Comparison of ENCODE assay signal across 1 cellular context in the genomic region with DNA sequence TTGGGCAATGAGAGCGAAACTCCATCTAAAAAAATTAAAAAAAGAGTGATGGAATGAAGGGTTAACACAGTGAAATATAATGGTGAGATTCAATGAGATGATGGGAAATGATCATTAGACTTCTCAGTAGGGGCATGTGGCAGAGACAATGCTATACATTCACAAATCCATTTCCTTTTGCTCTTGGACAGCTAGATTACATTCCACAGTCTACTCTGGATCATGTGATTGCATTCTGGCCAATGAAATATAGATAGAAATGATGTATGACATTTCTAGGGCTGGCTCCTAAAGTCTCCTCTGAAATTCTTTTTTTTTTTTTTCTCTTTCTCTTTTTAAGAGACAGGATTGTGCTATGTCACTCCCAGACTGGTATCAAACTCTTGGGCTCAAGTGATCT.
TF ChIP-seq lines count a peak whose summit lies in the region.

No MANE protein-coding gene starts in this region.

TF ChIP-seq in HepG2, 621 proteins besides CTCF, POLR2A, EP300 and RAD21:
- TF ChIP-seq BRD4 (CRISPR knock-in tag; IDR thresholded peaks at IDR 0.05), result no peak
- TF ChIP-seq, protein P1, sequence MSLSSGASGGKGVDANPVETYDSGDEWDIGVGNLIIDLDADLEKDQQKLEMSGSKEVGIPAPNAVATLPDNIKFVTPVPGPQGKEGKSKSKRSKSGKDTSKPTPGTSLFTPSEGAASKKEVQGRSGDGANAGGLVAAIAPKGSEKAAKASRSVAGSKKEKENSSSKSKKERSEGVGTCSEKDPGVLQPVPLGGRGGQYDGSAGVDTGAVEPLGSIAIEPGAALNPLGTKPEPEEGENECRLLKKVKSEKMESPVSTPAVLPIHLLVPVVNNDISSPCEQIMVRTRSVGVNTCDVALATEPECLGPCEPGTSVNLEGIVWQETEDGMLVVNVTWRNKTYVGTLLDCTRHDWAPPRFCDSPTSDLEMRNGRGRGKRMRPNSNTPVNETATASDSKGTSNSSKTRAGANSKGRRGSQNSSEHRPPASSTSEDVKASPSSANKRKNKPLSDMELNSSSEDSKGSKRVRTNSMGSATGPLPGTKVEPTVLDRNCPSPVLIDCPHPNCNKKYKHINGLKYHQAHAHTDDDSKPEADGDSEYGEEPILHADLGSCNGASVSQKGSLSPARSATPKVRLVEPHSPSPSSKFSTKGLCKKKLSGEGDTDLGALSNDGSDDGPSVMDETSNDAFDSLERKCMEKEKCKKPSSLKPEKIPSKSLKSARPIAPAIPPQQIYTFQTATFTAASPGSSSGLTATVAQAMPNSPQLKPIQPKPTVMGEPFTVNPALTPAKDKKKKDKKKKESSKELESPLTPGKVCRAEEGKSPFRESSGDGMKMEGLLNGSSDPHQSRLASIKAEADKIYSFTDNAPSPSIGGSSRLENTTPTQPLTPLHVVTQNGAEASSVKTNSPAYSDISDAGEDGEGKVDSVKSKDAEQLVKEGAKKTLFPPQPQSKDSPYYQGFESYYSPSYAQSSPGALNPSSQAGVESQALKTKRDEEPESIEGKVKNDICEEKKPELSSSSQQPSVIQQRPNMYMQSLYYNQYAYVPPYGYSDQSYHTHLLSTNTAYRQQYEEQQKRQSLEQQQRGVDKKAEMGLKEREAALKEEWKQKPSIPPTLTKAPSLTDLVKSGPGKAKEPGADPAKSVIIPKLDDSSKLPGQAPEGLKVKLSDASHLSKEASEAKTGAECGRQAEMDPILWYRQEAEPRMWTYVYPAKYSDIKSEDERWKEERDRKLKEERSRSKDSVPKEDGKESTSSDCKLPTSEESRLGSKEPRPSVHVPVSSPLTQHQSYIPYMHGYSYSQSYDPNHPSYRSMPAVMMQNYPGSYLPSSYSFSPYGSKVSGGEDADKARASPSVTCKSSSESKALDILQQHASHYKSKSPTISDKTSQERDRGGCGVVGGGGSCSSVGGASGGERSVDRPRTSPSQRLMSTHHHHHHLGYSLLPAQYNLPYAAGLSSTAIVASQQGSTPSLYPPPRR (CRISPR knock-in tag; IDR thresholded peaks at IDR 0.05; ENCODE audit: borderline replicate concordance), result no peak
